ENCODE assay signal across 36 cellular contexts in genomic region chr3:9069971-9070370, GRCh38.
"Had no signal": no experiment of that assay in that cellular context is flagged by ENCODE, and none has a peak within 500 bp of the region (broad histone marks: within the 10 kb centered on the region; RNA-seq: fewer than 3 reads in every experiment).

No MANE protein-coding gene starts in this region.

- H3K36me3 Mint-ChIP-seq: activated CD8-positive, alpha-beta memory T cell treated with anti-CD3 and anti-CD28 coated beads, Interleukin-2, amount 10 ng/mL, durations not matched to agents 7 days and 5 days; activated naive CD4-positive, alpha-beta T cell treated with anti-CD3 and anti-CD28 coated beads, Interleukin-2, amount 10 ng/mL, durations not matched to agents 7 days and 5 days; activated naive CD4-positive, alpha-beta T cell treated with anti-CD3 and anti-CD28 coated beads, Interleukin-2, amount 50 U/mL, for 24 hours; activated naive CD8-positive, alpha-beta T cell; activated naive CD8-positive, alpha-beta T cell treated with anti-CD3 and anti-CD28 coated beads, Interleukin-2, amount 10 ng/mL, durations not matched to agents 7 days and 5 days; WTC11 had no signal

- H3K4me1 Mint-ChIP-seq: activated CD4-positive, alpha-beta memory T cell treated with anti-CD3 and anti-CD28 coated beads, Interleukin-2, amount 10 ng/mL, durations not matched to agents 7 days and 5 days; activated CD4-positive, alpha-beta T cell treated with anti-CD3 and anti-CD28 coated beads for 36 hours; activated CD4-positive, alpha-beta T cell treated with anti-CD3 and anti-CD28 coated beads, Interleukin-2, amount 10 ng/mL, durations not matched to agents 7 days and 5 days; activated CD8-positive, alpha-beta memory T cell treated with anti-CD3 and anti-CD28 coated beads, Interleukin-2, amount 10 ng/mL, durations not matched to agents 7 days and 5 days; activated naive CD4-positive, alpha-beta T cell treated with anti-CD3 and anti-CD28 coated beads, Interleukin-2, amount 10 ng/mL, durations not matched to agents 7 days and 5 days; activated naive CD4-positive, alpha-beta T cell treated with anti-CD3 and anti-CD28 coated beads, Interleukin-2, amount 50 U/mL, for 24 hours; activated naive CD8-positive, alpha-beta T cell treated with anti-CD3 and anti-CD28 coated beads, Interleukin-2, amount 10 ng/mL, durations not matched to agents 7 days and 5 days; activated naive CD8-positive, alpha-beta T cell treated with anti-CD3 and anti-CD28 coated beads, Interleukin-2, amount 50 U/mL, for 24 hours; central memory CD8-positive, alpha-beta T cell; WTC11 had no signal

- DNase-seq: activated CD4-positive, alpha-beta memory T cell treated with anti-CD3 and anti-CD28 coated beads, Interleukin-2, amount 10 ng/mL, durations not matched to agents 7 days and 5 days; activated CD4-positive, alpha-beta T cell treated with anti-CD3 and anti-CD28 coated beads for 1 hour; activated CD4-positive, alpha-beta T cell treated with anti-CD3 and anti-CD28 coated beads for 36 hours; activated CD4-positive, alpha-beta T cell treated with anti-CD3 and anti-CD28 coated beads for 48 hours; activated CD4-positive, alpha-beta T cell treated with anti-CD3 and anti-CD28 coated beads, Interleukin-2, amount 10 ng/mL, durations not matched to agents 7 days and 5 days; activated CD4-positive, alpha-beta T cell treated with anti-CD3 and anti-CD28 coated beads, Interleukin-2, amount 50 U/mL, for 48 hours; activated CD4-positive, CD25-positive, alpha-beta regulatory T cell; activated CD8-positive, alpha-beta memory T cell treated with anti-CD3 and anti-CD28 coated beads for 24 hours; activated CD8-positive, alpha-beta memory T cell treated with anti-CD3 and anti-CD28 coated beads, Interleukin-2, amount 10 ng/mL, durations not matched to agents 7 days and 5 days; activated CD8-positive, alpha-beta memory T cell treated with anti-CD3 and anti-CD28 coated beads, Interleukin-2, amount 50 U/mL, for 48 hours; activated CD8-positive, alpha-beta T cell treated with anti-CD3 and anti-CD28 coated beads, Interleukin-2, amount 10 ng/mL, durations not matched to agents 7 days and 5 days; activated effector memory CD4-positive, alpha-beta T cell treated with Interleukin-2 at 50 U/mL for 16 hours; activated gamma-delta T cell; activated naive CD4-positive, alpha-beta T cell treated with anti-CD3 and anti-CD28 coated beads, Interleukin-2, amount 10 ng/mL, durations not matched to agents 7 days and 5 days; activated naive CD4-positive, alpha-beta T cell treated with Interleukin-2 at 50 U/mL for 16 hours; activated naive CD8-positive, alpha-beta T cell treated with anti-CD3 and anti-CD28 coated beads, Interleukin-2, amount 10 ng/mL, durations not matched to agents 7 days and 5 days; activated naive CD8-positive, alpha-beta T cell treated with anti-CD3 and anti-CD28 coated beads, Interleukin-2, amount 50 U/mL, for 24 hours; activated T-cell treated with anti-CD3 and anti-CD28 coated beads, Interleukin-2, amount 50 U/mL, for 24 hours; activated T-cell treated with anti-CD3 and anti-CD28 coated beads, Interleukin-2, amount 50 U/mL, for 48 hours; amygdala; anterior cingulate cortex; brain microvascular endothelial cell; caudate nucleus; T-helper 2 cell; T-helper 9 cell; WERI-Rb-1 had no signal

- H3K4me3 Mint-ChIP-seq: activated CD4-positive, alpha-beta memory T cell treated with anti-CD3 and anti-CD28 coated beads, Interleukin-2, amount 10 ng/mL, durations not matched to agents 7 days and 5 days; activated CD4-positive, alpha-beta T cell treated with anti-CD3 and anti-CD28 coated beads for 36 hours; activated CD4-positive, alpha-beta T cell treated with anti-CD3 and anti-CD28 coated beads, Interleukin-2, amount 10 ng/mL, durations not matched to agents 7 days and 5 days; activated CD8-positive, alpha-beta memory T cell treated with anti-CD3 and anti-CD28 coated beads, Interleukin-2, amount 10 ng/mL, durations not matched to agents 7 days and 5 days; activated CD8-positive, alpha-beta T cell treated with anti-CD3 and anti-CD28 coated beads, Interleukin-2, amount 10 ng/mL, durations not matched to agents 7 days and 5 days; activated naive CD4-positive, alpha-beta T cell treated with anti-CD3 and anti-CD28 coated beads, Interleukin-2, amount 10 ng/mL, durations not matched to agents 7 days and 5 days; activated naive CD4-positive, alpha-beta T cell treated with anti-CD3 and anti-CD28 coated beads, Interleukin-2, amount 50 U/mL, for 24 hours; activated naive CD8-positive, alpha-beta T cell; activated naive CD8-positive, alpha-beta T cell treated with anti-CD3 and anti-CD28 coated beads, Interleukin-2, amount 10 ng/mL, durations not matched to agents 7 days and 5 days; activated naive CD8-positive, alpha-beta T cell treated with anti-CD3 and anti-CD28 coated beads, Interleukin-2, amount 50 U/mL, for 24 hours; activated T-cell treated with anti-CD3 and anti-CD28 coated beads, Interleukin-2, amount 50 U/mL, for 24 hours; central memory CD8-positive, alpha-beta T cell; T-helper 1 cell treated with Interleukin-12 subunit alpha and Interleukin-12 subunit beta and Interleukin-4 antibody, amounts not matched to agents 30 μg/mL and 1 μg/mL, for 36 hours; T-helper 2 cell treated with Interferon-gamma antibody and Interleukin-4, amounts not matched to agents 5 μg/mL and 100 μg/mL, for 36 hours; WTC11 had no signal

- H3K9me3 Mint-ChIP-seq: activated CD4-positive, alpha-beta memory T cell treated with anti-CD3 and anti-CD28 coated beads, Interleukin-2, amount 10 ng/mL, durations not matched to agents 7 days and 5 days; activated CD4-positive, alpha-beta T cell treated with anti-CD3 and anti-CD28 coated beads, Interleukin-2, amount 10 ng/mL, durations not matched to agents 7 days and 5 days; activated naive CD4-positive, alpha-beta T cell treated with anti-CD3 and anti-CD28 coated beads, Interleukin-2, amount 10 ng/mL, durations not matched to agents 7 days and 5 days; activated naive CD4-positive, alpha-beta T cell treated with anti-CD3 and anti-CD28 coated beads, Interleukin-2, amount 50 U/mL, for 24 hours; activated naive CD8-positive, alpha-beta T cell treated with anti-CD3 and anti-CD28 coated beads, Interleukin-2, amount 10 ng/mL, durations not matched to agents 7 days and 5 days; activated naive CD8-positive, alpha-beta T cell treated with anti-CD3 and anti-CD28 coated beads, Interleukin-2, amount 50 U/mL, for 24 hours; activated T-cell treated with anti-CD3 and anti-CD28 coated beads, Interleukin-2, amount 50 U/mL, for 24 hours; activated T-helper 2 cell treated with anti-CD3 and anti-CD28 coated beads, Interferon-gamma antibody, Interleukin-2, Interleukin-4, amounts not matched to agents 10 μg/mL and 5 μg/mL and 100 μg/mL, durations not matched to agents 14 hours and 24 hours and 36 hours; central memory CD8-positive, alpha-beta T cell; T-helper 1 cell treated with Interleukin-12 subunit alpha and Interleukin-12 subunit beta and Interleukin-4 antibody, amounts not matched to agents 30 μg/mL and 1 μg/mL, for 36 hours; T-helper 2 cell treated with Interferon-gamma antibody and Interleukin-4, amounts not matched to agents 5 μg/mL and 100 μg/mL, for 36 hours; WTC11 had no signal

- FAIRE-seq: colon, TTC549 had no signal

- H3K27me3 Mint-ChIP-seq: activated CD4-positive, alpha-beta memory T cell treated with anti-CD3 and anti-CD28 coated beads, Interleukin-2, amount 10 ng/mL, durations not matched to agents 7 days and 5 days; activated CD4-positive, alpha-beta T cell treated with anti-CD3 and anti-CD28 coated beads for 36 hours; activated CD8-positive, alpha-beta memory T cell treated with anti-CD3 and anti-CD28 coated beads, Interleukin-2, amount 10 ng/mL, durations not matched to agents 7 days and 5 days; activated naive CD4-positive, alpha-beta T cell treated with anti-CD3 and anti-CD28 coated beads, Interleukin-2, amount 10 ng/mL, durations not matched to agents 7 days and 5 days; activated naive CD4-positive, alpha-beta T cell treated with anti-CD3 and anti-CD28 coated beads, Interleukin-2, amount 50 U/mL, for 24 hours; activated naive CD8-positive, alpha-beta T cell; activated naive CD8-positive, alpha-beta T cell treated with anti-CD3 and anti-CD28 coated beads, Interleukin-2, amount 10 ng/mL, durations not matched to agents 7 days and 5 days; activated naive CD8-positive, alpha-beta T cell treated with anti-CD3 and anti-CD28 coated beads, Interleukin-2, amount 50 U/mL, for 24 hours; activated T-cell treated with anti-CD3 and anti-CD28 coated beads, Interleukin-2, amount 50 U/mL, for 24 hours had no signal

- ATAC-seq: activated CD4-positive, alpha-beta T cell treated with anti-CD3 and anti-CD28 coated beads for 36 hours; activated CD4-positive, CD25-positive, alpha-beta regulatory T cell treated with anti-CD3 and anti-CD28 coated beads, Interleukin-2, amount 50 U/mL, for 24 hours; activated CD8-positive, alpha-beta memory T cell treated with anti-CD3 and anti-CD28 coated beads, Interleukin-2, amount 10 ng/mL, durations not matched to agents 7 days and 5 days; activated CD8-positive, alpha-beta T cell treated with anti-CD3 and anti-CD28 coated beads, Interleukin-2, amount 10 ng/mL, durations not matched to agents 7 days and 5 days; activated naive CD8-positive, alpha-beta T cell treated with anti-CD3 and anti-CD28 coated beads, Interleukin-2, amount 50 U/mL, for 24 hours; WTC11 had no signal

- H3K27ac Mint-ChIP-seq: activated CD4-positive, alpha-beta memory T cell treated with anti-CD3 and anti-CD28 coated beads, Interleukin-2, amount 10 ng/mL, durations not matched to agents 7 days and 5 days; activated CD4-positive, alpha-beta T cell treated with anti-CD3 and anti-CD28 coated beads for 36 hours; activated CD4-positive, alpha-beta T cell treated with anti-CD3 and anti-CD28 coated beads, Interleukin-2, amount 10 ng/mL, durations not matched to agents 7 days and 5 days; activated CD8-positive, alpha-beta memory T cell treated with anti-CD3 and anti-CD28 coated beads, Interleukin-2, amount 10 ng/mL, durations not matched to agents 7 days and 5 days; activated CD8-positive, alpha-beta T cell treated with anti-CD3 and anti-CD28 coated beads, Interleukin-2, amount 10 ng/mL, durations not matched to agents 7 days and 5 days; activated naive CD4-positive, alpha-beta T cell treated with anti-CD3 and anti-CD28 coated beads, Interleukin-2, amount 10 ng/mL, durations not matched to agents 7 days and 5 days; activated naive CD4-positive, alpha-beta T cell treated with anti-CD3 and anti-CD28 coated beads, Interleukin-2, amount 50 U/mL, for 24 hours; activated naive CD8-positive, alpha-beta T cell; activated naive CD8-positive, alpha-beta T cell treated with anti-CD3 and anti-CD28 coated beads, Interleukin-2, amount 10 ng/mL, durations not matched to agents 7 days and 5 days; activated naive CD8-positive, alpha-beta T cell treated with anti-CD3 and anti-CD28 coated beads, Interleukin-2, amount 50 U/mL, for 24 hours; activated T-cell treated with anti-CD3 and anti-CD28 coated beads, Interleukin-2, amount 50 U/mL, for 24 hours; activated T-helper 2 cell treated with anti-CD3 and anti-CD28 coated beads, Interferon-gamma antibody, Interleukin-2, Interleukin-4, amounts not matched to agents 10 μg/mL and 5 μg/mL and 100 μg/mL, durations not matched to agents 14 hours and 24 hours and 36 hours; T-helper 1 cell treated with Interleukin-12 subunit alpha and Interleukin-12 subunit beta and Interleukin-4 antibody, amounts not matched to agents 30 μg/mL and 1 μg/mL, for 36 hours; T-helper 2 cell treated with Interferon-gamma antibody and Interleukin-4, amounts not matched to agents 5 μg/mL and 100 μg/mL, for 36 hours; WTC11 had no signal
